ENCODE assay signal across 22 cellular contexts in genomic region chr17:13640559-13640958, GRCh38. TPM values are rescaled to one million over a fixed set of nuclear protein-coding genes. Genes with fewer than 3 reads are reported as not detected.
DNase-seq lines count a peak whose midpoint lies in the region; FAIRE-seq and TF ChIP-seq lines count a peak whose summit lies in the region.
"Had no signal": no experiment of that assay in that cellular context is flagged by ENCODE, and none has a peak within 500 bp of the region (broad histone marks: within the 10 kb centered on the region; RNA-seq: fewer than 3 reads in every experiment).

No MANE protein-coding gene starts in this region.

- H2BK120ac ChIP-seq in H1 (replicated peaks; ENCODE audit: low read depth, low read length) = no peak overlapping the region

- no peaks in the 10 kb centered on the region for H3K27me3 ChIP-seq in H1 (replicated peaks in 1 of 4; ENCODE audit: control insufficient read depth in 3 of 4, extremely low read depth in 1 of 4, insufficient read depth in 3 of 4, low read length in 3 of 4)
- H3K27me3 ChIP-seq in dorsolateral prefrontal cortex = peaks cover 0 to 7% (median 0%) of the 10 kb centered on the region in 45 donors

- H3K79me1 ChIP-seq in H1 (ENCODE audit: low read depth, low read length) = no peaks in the 10 kb centered on the region

- no peak overlapping the region for H4K8ac ChIP-seq in H1 (ENCODE audit: extremely low read depth, insufficient read depth, low read length)

- H4K91ac ChIP-seq in H1 (replicated peaks; ENCODE audit: insufficient read length, low read length) = no peak overlapping the region

- H3K4me1 ChIP-seq in H1 (replicated peaks in 1 of 4; ENCODE audit: control insufficient read depth in 3 of 4, insufficient read depth in 4 of 4, low read length in 3 of 4) = peaks cover 0 to 8% (median 4%) of the 10 kb centered on the region in 4 experiments; a peak in 3 of 7 replicates
- H3K4me1 ChIP-seq: A549, Caco-2 had no signal

- H3K36me3 ChIP-seq in H1 (ENCODE audit: control insufficient read depth in 2 of 4, insufficient read depth in 4 of 4, low read length in 3 of 4) = no peaks in the 10 kb centered on the region

- no peak overlapping the region for H2BK12ac ChIP-seq in H1 (ENCODE audit: low read depth, low read length)

- no peak overlapping the region for H3K23ac ChIP-seq in H1 (ENCODE audit: insufficient read length)

- no peak overlapping the region for H3K18ac ChIP-seq in H1 (ENCODE audit: extremely low read depth, low read length)

- no peak overlapping the region for H2BK20ac ChIP-seq in H1 (ENCODE audit: low read length)

- no peak overlapping the region for H3K56ac ChIP-seq in H1 (replicated peaks; ENCODE audit: insufficient read length, low read depth, low read length)

- no peak for TF ChIP-seq RAD21 in H1 (IDR thresholded peaks at IDR 0.05 in 1 of 2, conservative IDR thresholded peaks at IDR 0.05 in 1 of 2; ENCODE audit: low read depth in 2 of 2, low read length in 2 of 2)

- 0 out of 2 replicates have a peak overlapping the region, but pooled peaks have one; percentile 18 for H2AFZ ChIP-seq in H1 (ENCODE audit: low read length)
- H2AFZ ChIP-seq: GM23248 had no signal

- no peaks in the 10 kb centered on the region for H3K9me3 ChIP-seq in H1 (ENCODE audit: insufficient read depth in 2 of 2, low read depth in 1 of 2, low read length in 1 of 2)
- H3K9me3 ChIP-seq: A549, Caco-2 had no signal

- TF ChIP-seq EP300 in H1 (IDR thresholded peaks at IDR 0.05; ENCODE audit: borderline replicate concordance in 1 of 2, low read depth in 2 of 2, low read length in 2 of 2) = no peak

- TF ChIP-seq POLR2A in H1 (IDR thresholded peaks at IDR 0.05; ENCODE audit: control extremely low read depth in 1 of 2, low read depth in 2 of 2, low read length in 2 of 2) = no peak

- POLR2A ChIA-PET in H1 (lab: Charles Lee; ENCODE audit: partially characterized antibody) = interaction anchor here (0.6 kb wide), 1 partner anchor 481 kb away, joined by 3 read pairs; no protein-coding TSS in a partner anchor

- no peak overlapping the region; the same call in 1 of the 2 replicates for H3K27ac ChIP-seq in H1 (ENCODE audit: low read depth, low read length)
- no peak overlapping the region for H3K27ac ChIP-seq in dorsolateral prefrontal cortex
- H3K27ac ChIP-seq: 22Rv1, A549, C4-2B, GM23248 had no signal

- no peak overlapping the region for H4K5ac ChIP-seq in H1 (ENCODE audit: insufficient read length, low read depth, low read length)

- 58% methylated on average over 3 of the region's 3 CpGs; no CpG with 5 or more reads in 1 of the 2 experiments for WGBS in H1 (ENCODE audit: extremely low coverage in 1 of 2, insufficient coverage in 1 of 2, insufficient read length in 1 of 2, insufficient replicate concordance in 2 of 2, low coverage in 1 of 2, low lambda C conversion rate in 2 of 2, missing lambda C conversion rate in 1 of 2), 2 experiments

- H3K23me2 ChIP-seq in H1 (ENCODE audit: low read depth, low read length) = no peaks in the 10 kb centered on the region

- peak; percentile 7 for DNase-seq in NCI-H82 (lab: John Stamatoyannopoulos, UW)
- no peak for DNase-seq in NCI-H82 treated with DMSO at 0.1 percent for 48 hours (lab: John Stamatoyannopoulos, UW; ENCODE audit: unreplicated experiment)
- peak; percentile 2 to 65 for DNase-seq in NCI-H524 (lab: John Stamatoyannopoulos, UW)
- DNase-seq in H1 (ENCODE audit: low read depth in 1 of 2, low spot score in 2 of 2) = no peak
- no peak for DNase-seq in NCI-H69 (lab: John Stamatoyannopoulos, UW)
- no peak for DNase-seq in stimulated activated CD4-positive, alpha-beta T cell treated with anti-CD3 and anti-CD28 coated beads, Interleukin-12 subunit alpha, Interleukin-12 subunit beta, amount 100 ng/mL, for 4 hours
- DNase-seq in dorsolateral prefrontal cortex = no peak
- DNase-seq in cortex of kidney (lab: John Stamatoyannopoulos, UW) = no peak
- DNase-seq: AML-193; Caco-2; CD4-positive, alpha-beta T cell; GDM1; GM23248; H7; HFFc6 had no signal

- CTCF ChIA-PET in H1 (lab: Charles Lee; ENCODE audit: partially characterized antibody) = no interaction called here

- H3K4ac ChIP-seq in H1 (replicated peaks; ENCODE audit: insufficient read length, low read depth, low read length) = no peak overlapping the region

- H3K4me3 ChIP-seq in H1 (ENCODE audit: extremely low read depth in 1 of 4, insufficient read depth in 2 of 4, low read depth in 3 of 4, low read length in 4 of 4) (no peak overlapping the region), dorsolateral prefrontal cortex (no peak overlapping the region)
- H3K4me3 ChIP-seq: A549, GM23248 had no signal

- H3K79me2 ChIP-seq in H1 (ENCODE audit: control insufficient read depth in 1 of 2, insufficient read depth in 2 of 2, low read length in 2 of 2) = no peaks in the 10 kb centered on the region

- FAIRE-seq in H1 (lab: Jason Lieb, UNC) = peak; percentile 42
- FAIRE-seq: A549, D721Med, GM12892, GM18507, HTR-8/SVneo had no signal

- no peaks in the 10 kb centered on the region for H4K20me1 ChIP-seq in H1 (replicated peaks in 1 of 2; ENCODE audit: control insufficient read depth in 1 of 2, insufficient read depth in 2 of 2, low read length in 2 of 2)

- no peak overlapping the region for H3K4me2 ChIP-seq in H1 (ENCODE audit: insufficient read depth in 1 of 2, low read depth in 2 of 2, low read length in 2 of 2)
- H3K4me2 ChIP-seq: A549 had no signal

- H3K14ac ChIP-seq in H1 (ENCODE audit: insufficient read length) = no peak overlapping the region

- TF ChIP-seq CTCF in H1 (IDR thresholded peaks at IDR 0.05; ENCODE audit: control extremely low read depth in 1 of 3, insufficient read depth in 1 of 3, low read depth in 1 of 3, low read length in 3 of 3) (no peak), dorsolateral prefrontal cortex (IDR thresholded peaks at IDR 0.05 in 54 of 56, conservative IDR thresholded peaks at IDR 0.05 in 2 of 56; ENCODE audit: low read depth in 1 of 56, partially characterized antibody in 56 of 56) (no peak)

- H2AK5ac ChIP-seq in H1 (ENCODE audit: low read depth, low read length) = no peak overlapping the region

- no peak overlapping the region for H2BK15ac ChIP-seq in H1 (ENCODE audit: low read length)

- no peak overlapping the region for H2BK5ac ChIP-seq in H1 (ENCODE audit: low read depth, low read length)

- no peak overlapping the region for H3K9ac ChIP-seq in H1 (replicated peaks in 1 of 4; ENCODE audit: extremely low read depth in 1 of 4, low read depth in 3 of 4, low read length in 3 of 4)
- H3K9ac ChIP-seq: GM23248 had no signal

- intact Hi-C loops in dorsolateral prefrontal cortex (cut with DNase I) = no loop called here

TF ChIP-seq in H1, 55 proteins besides CTCF, POLR2A, EP300 and RAD21 (continues in another document):
- TF ChIP-seq POLR2AphosphoS5 (IDR thresholded peaks at IDR 0.05; ENCODE audit: low read depth, low read length) (no peak), SAP30 (IDR thresholded peaks at IDR 0.05; ENCODE audit: insufficient read depth, insufficient replicate concordance, low read length) (no peak), CTBP2 (IDR thresholded peaks at IDR 0.05; ENCODE audit: borderline replicate concordance, insufficient read depth, insufficient read length, low read length) (no peak), E2F6 (IDR thresholded peaks at IDR 0.05) (no peak), ATF3 (IDR thresholded peaks at IDR 0.05; ENCODE audit: insufficient read depth, low read depth, low read length) (no peak), ZNF274 (IDR thresholded peaks at IDR 0.05; ENCODE audit: borderline replicate concordance, extremely low read depth, low read length) (no peak), TBP (IDR thresholded peaks at IDR 0.05; ENCODE audit: low read depth, low read length) (no peak), BCL11A (IDR thresholded peaks at IDR 0.05; ENCODE audit: low read depth in 2 of 2, low read length in 2 of 2) (no peak), CEBPB (IDR thresholded peaks at IDR 0.05; ENCODE audit: low read depth, low read length) (no peak), RNF2 (IDR thresholded peaks at IDR 0.05; ENCODE audit: borderline replicate concordance, low read depth, low read length, missing control alignments, poor library complexity, severe bottlenecking) (no peak), POU5F1 (IDR thresholded peaks at IDR 0.05; ENCODE audit: low read depth, low read length) (no peak), ASH2L (IDR thresholded peaks at IDR 0.05; ENCODE audit: low read length) (no peak)

RNA-seq across cellular contexts. Expression of gene HS3ST3A1, which starts 38.8 kb away (rescaled TPM):
- 5.4 and 6.6 TPM in 2 replicates for total RNA-seq in H1 (2021; fragmentation: NEBNext Ultra II Directional; extraction: Animal tissue kit (Norgen Biotek cat#: 25700))
- 5.7 and 6.5 TPM in 2 replicates for polyA plus RNA-seq in H1 (2011; rRNA removed)
- polyA plus RNA-seq in H1 (2011; cell fraction: cytosol; rRNA removed) = 5.6 TPM
- polyA plus RNA-seq in H1 (2011; cell fraction: nucleus; rRNA removed) = 6.4 TPM
- polyA plus RNA-seq in H1 (2012, experiment 1 of 2) = 2.0 to 6.3 TPM (median 4.6 TPM) in 4 replicates
- 3.0 TPM for polyA plus RNA-seq in H1 (2012, experiment 2 of 2)
- polyA plus RNA-seq in H1 (2013, experiment 1 of 2) = 9.7 TPM
- polyA plus RNA-seq in H1 (2013, experiment 2 of 2) = 11.3 TPM
- 3.8 and 4.0 TPM in 2 replicates for polyA minus RNA-seq in H1 (2011; rRNA and poly(A)+ RNA removed)
- 16.3 TPM for polyA minus RNA-seq in H1 (2011; cell fraction: cytosol; rRNA and poly(A)+ RNA removed)
- 13.0 TPM for polyA minus RNA-seq in H1 (2011; cell fraction: nucleus; rRNA and poly(A)+ RNA removed)
- 1 to 10 TPM in 37 of 120 experiments, under 1 TPM in 70, not detected in 13; 0.21 to 3.5 (median 0.80) TPM for total RNA-seq in dorsolateral prefrontal cortex
- total RNA-seq: Caco-2 had no signal
- polyA plus RNA-seq: A549 had no signal

Comparison
In these comparisons a context has a peak if more than half of its experiments do, and no peak if none do; other contexts are left out.
1. DNase-seq: peak in NCI-H82 (single experiment) and NCI-H524 (2 of 2); none in NCI-H82 treated with DMSO at 0.1 percent for 48 hours (single experiment), H1 (0 of 2), NCI-H69 (single experiment), stimulated activated CD4-positive, alpha-beta T cell treated with anti-CD3 and anti-CD28 coated beads, Interleukin-12 subunit alpha, Interleukin-12 subunit beta, amount 100 ng/mL, for 4 hours (single experiment), dorsolateral prefrontal cortex (0 of 10) and cortex of kidney (single experiment).